In genomic region chr2:32948266-32948665, GRCh38 we compare ENCODE assay signal across 9 cellular contexts. TPM values are rescaled to one million over a fixed set of nuclear protein-coding genes. Genes with fewer than 3 reads are reported as not detected.
DNase-seq lines count a peak whose midpoint lies in the region; ATAC-seq lines count a peak whose summit lies in the region.
"Had no signal": no experiment of that assay in that cellular context is flagged by ENCODE, and none has a peak within 500 bp of the region (broad histone marks: within the 10 kb centered on the region; RNA-seq: fewer than 3 reads in every experiment).

No MANE protein-coding gene starts in this region.

- H3K4me3 Mint-ChIP-seq in T-helper 2 cell treated with Interferon-gamma antibody and Interleukin-4, amounts not matched to agents 5 μg/mL and 100 μg/mL, for 36 hours, result peak overlapping the region; percentile 71
- H3K4me3 Mint-ChIP-seq in activated CD8-positive, alpha-beta T cell treated with anti-CD3 and anti-CD28 coated beads, Interleukin-2, amount 10 ng/mL, durations not matched to agents 7 days and 5 days, result peak overlapping the region; percentile 44
- peak overlapping the region; percentile 71 to 82 for H3K4me3 Mint-ChIP-seq in stimulated activated naive B cell treated with anti-CD40 and anti-IgM and Interleukin-4, amounts not matched to agents 10 μg/mL and 1 μg/mL and 100 μg/mL, for 72 hours

- H3K4me1 ChIP-seq in iPS-15b (ENCODE audit: control insufficient read depth, insufficient read depth, low read length), result peaks cover 3% of the 10 kb centered on the region

- no peak for ATAC-seq in activated CD8-positive, alpha-beta T cell treated with anti-CD3 and anti-CD28 coated beads, Interleukin-2, amount 10 ng/mL, durations not matched to agents 7 days and 5 days
- ATAC-seq in stimulated activated naive B cell treated with anti-CD40 and anti-IgM and Interleukin-4, amounts not matched to agents 10 μg/mL and 1 μg/mL and 100 μg/mL, for 72 hours (replicated peaks), result no peak
- no peak for ATAC-seq in HG02938 (IDR thresholded peaks at IDR 0.05; ENCODE audit: unreplicated experiment)

- H3K9me3 ChIP-seq in iPS-15b (ENCODE audit: control insufficient read depth, insufficient read depth, low read length), result no peaks in the 10 kb centered on the region

- H3K27ac Mint-ChIP-seq in T-helper 2 cell treated with Interferon-gamma antibody and Interleukin-4, amounts not matched to agents 5 μg/mL and 100 μg/mL, for 36 hours, result no peak overlapping the region
- H3K27ac Mint-ChIP-seq in activated CD8-positive, alpha-beta T cell treated with anti-CD3 and anti-CD28 coated beads, Interleukin-2, amount 10 ng/mL, durations not matched to agents 7 days and 5 days, result no peak overlapping the region
- H3K27ac Mint-ChIP-seq in stimulated activated naive B cell treated with anti-CD40 and anti-IgM and Interleukin-4, amounts not matched to agents 10 μg/mL and 1 μg/mL and 100 μg/mL, for 72 hours, result no peak overlapping the region

- peaks cover 47% of the 10 kb centered on the region for H3K27me3 Mint-ChIP-seq in T-helper 2 cell treated with Interferon-gamma antibody and Interleukin-4, amounts not matched to agents 5 μg/mL and 100 μg/mL, for 36 hours (ENCODE audit: low read depth)
- H3K27me3 Mint-ChIP-seq in activated CD8-positive, alpha-beta T cell treated with anti-CD3 and anti-CD28 coated beads, Interleukin-2, amount 10 ng/mL, durations not matched to agents 7 days and 5 days (ENCODE audit: low read depth), result peaks cover 39% of the 10 kb centered on the region
- H3K27me3 Mint-ChIP-seq in stimulated activated naive B cell treated with anti-CD40 and anti-IgM and Interleukin-4, amounts not matched to agents 10 μg/mL and 1 μg/mL and 100 μg/mL, for 72 hours, result peaks cover 36 to 48% of the 10 kb centered on the region in 2 donors

- no peak overlapping the region for H3K9ac ChIP-seq in iPS-15b (ENCODE audit: low read depth, low read length)

- H3K36me3 ChIP-seq in iPS-15b (ENCODE audit: control insufficient read depth, insufficient read depth, low read length), result no peaks in the 10 kb centered on the region

- H3K9me3 Mint-ChIP-seq in T-helper 2 cell treated with Interferon-gamma antibody and Interleukin-4, amounts not matched to agents 5 μg/mL and 100 μg/mL, for 36 hours, result no peaks in the 10 kb centered on the region
- no peaks in the 10 kb centered on the region for H3K9me3 Mint-ChIP-seq in activated CD8-positive, alpha-beta T cell treated with anti-CD3 and anti-CD28 coated beads, Interleukin-2, amount 10 ng/mL, durations not matched to agents 7 days and 5 days (ENCODE audit: insufficient read depth)
- no peaks in the 10 kb centered on the region for H3K9me3 Mint-ChIP-seq in stimulated activated naive B cell treated with anti-CD40 and anti-IgM and Interleukin-4, amounts not matched to agents 10 μg/mL and 1 μg/mL and 100 μg/mL, for 72 hours

- CTCF ChIA-PET in activated CD8-positive, alpha-beta T cell treated with anti-CD3 and anti-CD28 coated beads, Interleukin-2, amount 10 ng/mL, durations not matched to agents 7 days and 5 days (lab: Charles Lee), result no interaction called here

- POLR2A ChIA-PET in activated CD8-positive, alpha-beta T cell treated with anti-CD3 and anti-CD28 coated beads, Interleukin-2, amount 10 ng/mL, durations not matched to agents 7 days and 5 days (lab: Charles Lee), result no interaction called here

- DNase-seq in T-helper 2 cell treated with Interferon-gamma antibody and Interleukin-4, amounts not matched to agents 5 μg/mL and 100 μg/mL, for 36 hours (ENCODE audit: low spot score), result no peak
- no peak for DNase-seq in T-helper 2 cell
- no peak for DNase-seq in activated CD8-positive, alpha-beta T cell treated with anti-CD3 and anti-CD28 coated beads, Interleukin-2, amount 10 ng/mL, durations not matched to agents 7 days and 5 days
- DNase-seq in stimulated activated naive B cell treated with anti-CD40 and anti-IgM and Interleukin-4, amounts not matched to agents 10 μg/mL and 1 μg/mL and 100 μg/mL, for 72 hours, result no peak
- DNase-seq in hippocampal formation (lab: John Stamatoyannopoulos, UW), result no peak
- no peak for DNase-seq in HuH-7.5 (ENCODE audit: low spot score)
- DNase-seq: midbrain had no signal

- peaks cover 13% of the 10 kb centered on the region for H3K4me1 Mint-ChIP-seq in T-helper 2 cell treated with Interferon-gamma antibody and Interleukin-4, amounts not matched to agents 5 μg/mL and 100 μg/mL, for 36 hours (ENCODE audit: low read depth)
- peaks cover 7% of the 10 kb centered on the region for H3K4me1 Mint-ChIP-seq in activated CD8-positive, alpha-beta T cell treated with anti-CD3 and anti-CD28 coated beads, Interleukin-2, amount 10 ng/mL, durations not matched to agents 7 days and 5 days (ENCODE audit: low read depth)
- peaks cover 14 to 25% of the 10 kb centered on the region in 2 donors for H3K4me1 Mint-ChIP-seq in stimulated activated naive B cell treated with anti-CD40 and anti-IgM and Interleukin-4, amounts not matched to agents 10 μg/mL and 1 μg/mL and 100 μg/mL, for 72 hours

- peaks cover 3% of the 10 kb centered on the region for H3K27me3 ChIP-seq in iPS-15b (ENCODE audit: control insufficient read depth, insufficient read depth, low read length)

- H3K4me3 ChIP-seq in iPS-15b (ENCODE audit: low read depth, low read length), result peak overlapping the region; percentile 81

- H3K36me3 Mint-ChIP-seq in T-helper 2 cell treated with Interferon-gamma antibody and Interleukin-4, amounts not matched to agents 5 μg/mL and 100 μg/mL, for 36 hours (ENCODE audit: low read depth), result no peaks in the 10 kb centered on the region
- H3K36me3 Mint-ChIP-seq in activated CD8-positive, alpha-beta T cell treated with anti-CD3 and anti-CD28 coated beads, Interleukin-2, amount 10 ng/mL, durations not matched to agents 7 days and 5 days (ENCODE audit: low read depth), result no peaks in the 10 kb centered on the region
- H3K36me3 Mint-ChIP-seq in stimulated activated naive B cell treated with anti-CD40 and anti-IgM and Interleukin-4, amounts not matched to agents 10 μg/mL and 1 μg/mL and 100 μg/mL, for 72 hours, result no peaks in the 10 kb centered on the region

RNA-seq across cellular contexts. Expression of gene LTBP1, which starts 1.5 kb away (rescaled TPM):
- under 1 TPM; 0.03 to 0.24 TPM for total RNA-seq in activated CD8-positive, alpha-beta T cell treated with anti-CD3 and anti-CD28 coated beads, Interleukin-2, amount 10 ng/mL, durations not matched to agents 7 days and 5 days
